Comparison of ENCODE assay signal across 7 cellular contexts in genomic region chr19:28590006-28590411, GRCh38.
A peak's percentile ranks its signal among the peaks of the same experiment; 100 is the strongest.
DNase-seq lines count a peak whose midpoint lies in the region; ATAC-seq, FAIRE-seq and TF ChIP-seq lines count a peak whose summit lies in the region.
"Not testable (repeated sequence)": the region's sequence is repeated elsewhere in the genome, so short reads cannot be mapped to it uniquely, and the experiment has no call there.

No MANE protein-coding gene starts in this region.

- not testable (repeated sequence) for H3K9me3 ChIP-seq in DND-41 (ENCODE audit: insufficient read depth, low read length, severe bottlenecking); pancreas

- not testable (repeated sequence) for H3K36me3 ChIP-seq in DND-41 (ENCODE audit: insufficient read depth, low read length); pancreas

- H3K79me2 ChIP-seq in DND-41 (ENCODE audit: insufficient read depth, low read length) = not testable (repeated sequence)

- H3K4me1 Mint-ChIP-seq in activated T-helper 1 cell treated with anti-CD3 and anti-CD28 coated beads, Interleukin-12 subunit alpha, Interleukin-12 subunit beta, Interleukin-2, Interleukin-4 antibody, amounts not matched to agents 30 ng/mL and 10 ng/mL and 1 ng/mL, durations not matched to agents 14 hours and 24 hours and 36 hours (ENCODE audit: low read depth) = not testable (repeated sequence)

- not testable (repeated sequence) for H3K27me3 Mint-ChIP-seq in activated T-helper 1 cell treated with anti-CD3 and anti-CD28 coated beads, Interleukin-12 subunit alpha, Interleukin-12 subunit beta, Interleukin-2, Interleukin-4 antibody, amounts not matched to agents 30 ng/mL and 10 ng/mL and 1 ng/mL, durations not matched to agents 14 hours and 24 hours and 36 hours (ENCODE audit: insufficient read depth)

- TF ChIP-seq EP300 in Ishikawa (IDR thresholded peaks at IDR 0.05; ENCODE audit: borderline replicate concordance) = not testable (repeated sequence)

- H3K36me3 Mint-ChIP-seq in activated T-helper 1 cell treated with anti-CD3 and anti-CD28 coated beads, Interleukin-12 subunit alpha, Interleukin-12 subunit beta, Interleukin-2, Interleukin-4 antibody, amounts not matched to agents 30 ng/mL and 10 ng/mL and 1 ng/mL, durations not matched to agents 14 hours and 24 hours and 36 hours (ENCODE audit: low read depth) = not testable (repeated sequence)

- TF ChIP-seq CTCF in DND-41 (IDR thresholded peaks at IDR 0.05; ENCODE audit: borderline replicate concordance, extremely low read depth, low read length, poor library complexity, severe bottlenecking); pancreas (IDR thresholded peaks at IDR 0.05): not testable (repeated sequence)

- peak overlapping the region; percentile 66 for H2AFZ ChIP-seq in DND-41 (ENCODE audit: low read depth, low read length)

- intact Hi-C loops in activated T-helper 1 cell treated with anti-CD3 and anti-CD28 coated beads, Interleukin-12 subunit alpha, Interleukin-12 subunit beta, Interleukin-2, Interleukin-4 antibody, amounts not matched to agents 30 ng/mL and 10 ng/mL and 1 ng/mL, durations not matched to agents 14 hours and 24 hours and 36 hours (cut with micrococcal nuclease); pancreas (cut with DNase I): not testable (repeated sequence)

- H3K27ac ChIP-seq in DND-41 (ENCODE audit: low read length) (peak overlapping the region; percentile 89), pancreas (peak overlapping the region in 3 of 4 donors; percentile 20 to 41 (median 22))

- not testable (repeated sequence) for H3K27ac Mint-ChIP-seq in activated T-helper 1 cell treated with anti-CD3 and anti-CD28 coated beads, Interleukin-12 subunit alpha, Interleukin-12 subunit beta, Interleukin-2, Interleukin-4 antibody, amounts not matched to agents 30 ng/mL and 10 ng/mL and 1 ng/mL, durations not matched to agents 14 hours and 24 hours and 36 hours

- H3K4me3 ChIP-seq in DND-41 (ENCODE audit: low read depth in 1 of 2, low read length in 2 of 2); pancreas: not testable (repeated sequence)

- H3K9me3 Mint-ChIP-seq in activated T-helper 1 cell treated with anti-CD3 and anti-CD28 coated beads, Interleukin-12 subunit alpha, Interleukin-12 subunit beta, Interleukin-2, Interleukin-4 antibody, amounts not matched to agents 30 ng/mL and 10 ng/mL and 1 ng/mL, durations not matched to agents 14 hours and 24 hours and 36 hours = not testable (repeated sequence)

- not testable (repeated sequence) for H4K20me1 ChIP-seq in DND-41 (ENCODE audit: insufficient read depth, low read length)

- ATAC-seq in DND-41 (ENCODE audit: insufficient read depth, low read depth) (peak; percentile 78), pancreas (peak; percentile 25 to 80 (median 76))

- not testable (repeated sequence) for FAIRE-seq in pancreas (lab: Jason Lieb, UNC)

- not testable (repeated sequence) for H3K4me3 Mint-ChIP-seq in activated T-helper 1 cell treated with anti-CD3 and anti-CD28 coated beads, Interleukin-12 subunit alpha, Interleukin-12 subunit beta, Interleukin-2, Interleukin-4 antibody, amounts not matched to agents 30 ng/mL and 10 ng/mL and 1 ng/mL, durations not matched to agents 14 hours and 24 hours and 36 hours

- peak overlapping the region; percentile 47 for H3K4me2 ChIP-seq in DND-41 (ENCODE audit: insufficient read depth, low read length)

- not testable (repeated sequence) for H3K27me3 ChIP-seq in DND-41 (ENCODE audit: insufficient read depth, low read length, poor library complexity); pancreas

- not testable (repeated sequence) for TF ChIP-seq RAD21 in Ishikawa (IDR thresholded peaks at IDR 0.05; ENCODE audit: low read depth)

- DNase-seq in DND-41 = peak; percentile 56
- DNase-seq in NCI-H1105 treated with DMSO at 0.1 percent for 48 hours (lab: John Stamatoyannopoulos, UW) = peak; percentile 17
- DNase-seq in NCI-H345 treated with DMSO at 0.1 percent for 48 hours (lab: John Stamatoyannopoulos, UW; ENCODE audit: unreplicated experiment) = peak; percentile 97
- peak; percentile 68 for DNase-seq in RPMI8226
- peak; percentile 1 for DNase-seq in activated T-helper 1 cell treated with anti-CD3 and anti-CD28 coated beads, Interleukin-12 subunit alpha, Interleukin-12 subunit beta, Interleukin-2, Interleukin-4 antibody, amounts not matched to agents 30 ng/mL and 10 ng/mL and 1 ng/mL, durations not matched to agents 14 hours and 24 hours and 36 hours (ENCODE audit: low spot score)
- DNase-seq in pancreas = peak in 4 of 6 donors; percentile 52 to 63 (median 55)

- H3K4me1 ChIP-seq in DND-41 (ENCODE audit: insufficient read depth, low read length) = peaks cover 64% of the 10 kb centered on the region
- not testable (repeated sequence) for H3K4me1 ChIP-seq in pancreas

- H3K9ac ChIP-seq in DND-41 (ENCODE audit: low read depth, low read length) = peak overlapping the region; percentile 39

- 34 to 49% methylated on average over 10 of the region's 10 CpGs for WGBS in pancreas, 2 donors

TF ChIP-seq in Ishikawa, 13 proteins besides CTCF, POLR2A, EP300 and RAD21:
- TF ChIP-seq TCF12 (IDR thresholded peaks at IDR 0.05; ENCODE audit: low read depth) = 0 out of 2 replicates have a peak, but pooled peaks have one; percentile 21
TF ChIP-seq in Ishikawa: peak in this region for 1; not testable (repeated sequence) for 12.

Comparison
In these comparisons a context has a peak if more than half of its experiments do, and no peak if none do; other contexts are left out.
1. DNase-seq: peak in every context shown above with its lines; median percentile 97 in NCI-H345 treated with DMSO at 0.1 percent for 48 hours; 68 in RPMI8226; 56 in DND-41; 55 in pancreas; 17 in NCI-H1105 treated with DMSO at 0.1 percent for 48 hours; 1 in activated T-helper 1 cell treated with anti-CD3 and anti-CD28 coated beads, Interleukin-12 subunit alpha, Interleukin-12 subunit beta, Interleukin-2, Interleukin-4 antibody, amounts not matched to agents 30 ng/mL and 10 ng/mL and 1 ng/mL, durations not matched to agents 14 hours and 24 hours and 36 hours.